Comparison of ENCODE assay signal across 8 cellular contexts in the genomic region with DNA sequence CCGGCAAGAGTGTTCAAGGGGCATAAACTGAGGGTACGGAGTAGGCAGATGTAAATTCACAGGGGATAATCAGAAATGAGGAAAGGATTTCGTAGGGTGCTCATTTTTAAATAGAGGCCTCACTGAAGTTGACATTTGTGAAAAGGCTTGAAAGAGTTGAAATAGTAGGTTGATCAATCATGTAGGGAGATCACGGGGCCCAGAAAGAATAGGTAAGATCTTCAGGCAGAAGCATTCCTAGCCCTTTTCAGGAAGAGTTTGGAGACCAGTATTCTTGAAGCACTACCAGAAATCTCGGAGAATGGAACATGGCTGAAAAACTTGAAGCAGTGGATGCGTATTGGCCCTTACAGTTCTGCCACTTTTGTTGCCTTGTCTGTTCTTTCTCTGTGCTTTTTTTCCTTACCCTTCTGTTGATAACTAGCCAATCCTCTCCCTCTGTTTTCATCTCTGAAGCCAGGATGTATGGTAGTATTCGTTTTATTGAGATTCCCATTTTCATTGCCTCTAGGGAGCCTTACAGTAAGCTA. TPM values are rescaled to one million over a fixed set of nuclear protein-coding genes. Genes with fewer than 3 reads are reported as not detected.
DNase-seq lines count a peak whose midpoint lies in the region; ATAC-seq and TF ChIP-seq lines count a peak whose summit lies in the region.

No MANE protein-coding gene starts in this region.

- peak overlapping the region; percentile 94 for H3K27ac Mint-ChIP-seq in dendritic cell treated with granulocyte-macrophage colony-stimulating factor and Interleukin-4, amounts not matched to agents 40 ng/mL and 50 ng/mL, for 4 days
- peak overlapping the region; percentile 6 for H3K27ac Mint-ChIP-seq in neural crest cell (ENCODE audit: unreplicated experiment)

- H3K9me3 ChIP-seq in GM23248 (ENCODE audit: low read depth) (no peaks in the 10 kb centered on the region), MM.1S (replicated peaks; ENCODE audit: insufficient read depth, low read length) (no peaks in the 10 kb centered on the region)

- H3F3A ChIP-seq in GM23248 (ENCODE audit: insufficient read depth) (peaks cover 21% of the 10 kb centered on the region), MM.1S (ENCODE audit: insufficient read depth, low read length) (0 out of 2 replicates have a peak, but pooled peaks cover 6% of the 10 kb centered on the region)

- H3K9ac ChIP-seq in GM23248 (peak overlapping the region; percentile 99), MM.1S (ENCODE audit: low read length) (peak overlapping the region; percentile 44; the same call in 1 of the 2 replicates)

- intact Hi-C loops in dendritic cell treated with granulocyte-macrophage colony-stimulating factor and Interleukin-4, amounts not matched to agents 40 ng/mL and 50 ng/mL, for 4 days (cut with micrococcal nuclease): loop anchor here (2.0 to 5.0 kb wide), 4 partner anchors 146 to 794 kb away; a partner anchor contains a TSS

- H3K9me3 Mint-ChIP-seq in dendritic cell treated with granulocyte-macrophage colony-stimulating factor and Interleukin-4, amounts not matched to agents 40 ng/mL and 50 ng/mL, for 4 days: no peaks in the 10 kb centered on the region
- peaks cover 3% of the 10 kb centered on the region for H3K9me3 Mint-ChIP-seq in neural crest cell

- H3K4me2 ChIP-seq in GM23248 (ENCODE audit: unreplicated experiment) (peak overlapping the region; percentile 91), MM.1S (ENCODE audit: low read depth, low read length) (peak overlapping the region; percentile 87)

- WGBS in GM23248 (ENCODE audit: low coverage in 1 of 2, low lambda C conversion rate in 2 of 2, missing lambda C conversion rate in 2 of 2), 2 experiments: 8 to 9% methylated on average over 7 of the region's 7 CpGs

- H4K20me1 ChIP-seq in GM23248 (ENCODE audit: insufficient read depth) (no peaks in the 10 kb centered on the region), MM.1S (ENCODE audit: insufficient read depth, low read length) (no peaks in the 10 kb centered on the region)

- peaks cover 25% of the 10 kb centered on the region for H3K4me1 ChIP-seq in GM23248 (ENCODE audit: insufficient read depth)
- H3K4me1 ChIP-seq in MM.1S (ENCODE audit: low read length): peaks cover 13% of the 10 kb centered on the region

- peaks cover 33% of the 10 kb centered on the region for H3K4me1 Mint-ChIP-seq in dendritic cell treated with granulocyte-macrophage colony-stimulating factor and Interleukin-4, amounts not matched to agents 40 ng/mL and 50 ng/mL, for 4 days (ENCODE audit: low read depth)
- peaks cover 22% of the 10 kb centered on the region for H3K4me1 Mint-ChIP-seq in neural crest cell

- in situ Hi-C loops in GM23248 (cut with MboI): no loop called here

- H3K36me3 Mint-ChIP-seq in dendritic cell treated with granulocyte-macrophage colony-stimulating factor and Interleukin-4, amounts not matched to agents 40 ng/mL and 50 ng/mL, for 4 days (ENCODE audit: low read depth): peaks cover 44% of the 10 kb centered on the region
- peaks cover 3% of the 10 kb centered on the region for H3K36me3 Mint-ChIP-seq in neural crest cell (ENCODE audit: low read depth)

- DNase-seq in GM23248: peak; percentile 43
- no peak for DNase-seq in MM.1S
- DNase-seq in neural crest cell (ENCODE audit: low read depth, low spot score): no peak
- DNase-seq in globus pallidus (ENCODE audit: low spot score): no peak
- no peak for DNase-seq in glomerular visceral epithelial cell (ENCODE audit: extremely low spot score)
- DNase-seq in COR-L47 (lab: John Stamatoyannopoulos, UW): no peak

- H3K27ac ChIP-seq in GM23248 (peak overlapping the region; percentile 96), MM.1S (ENCODE audit: low read length) (peak overlapping the region; percentile 89; the same call in 1 of the 2 replicates)

- H3K79me2 ChIP-seq in GM23248 (ENCODE audit: insufficient read depth) (peaks cover 36% of the 10 kb centered on the region), MM.1S (ENCODE audit: low read length) (peaks cover 43% of the 10 kb centered on the region)

- peak overlapping the region; percentile 98 for H3K4me3 ChIP-seq in GM23248
- H3K4me3 ChIP-seq in MM.1S (ENCODE audit: low read length): peak overlapping the region; percentile 86

- H3K36me3 ChIP-seq in GM23248 (ENCODE audit: low read depth) (peaks cover 24% of the 10 kb centered on the region), MM.1S (replicated peaks; ENCODE audit: insufficient read depth, low read length) (peaks cover 16% of the 10 kb centered on the region)

- TF ChIP-seq CTCF in MM.1S (IDR thresholded peaks at IDR 0.05; ENCODE audit: low read length) (no peak), neural crest cell (conservative IDR thresholded peaks at IDR 0.05) (no peak)

- H3K9me2 ChIP-seq in GM23248 (ENCODE audit: insufficient read depth) (no peaks in the 10 kb centered on the region), MM.1S (replicated peaks; ENCODE audit: insufficient read depth, low read length) (no peaks in the 10 kb centered on the region)

- peaks cover 3% of the 10 kb centered on the region for H3K27me3 Mint-ChIP-seq in dendritic cell treated with granulocyte-macrophage colony-stimulating factor and Interleukin-4, amounts not matched to agents 40 ng/mL and 50 ng/mL, for 4 days
- no peaks in the 10 kb centered on the region for H3K27me3 Mint-ChIP-seq in neural crest cell (ENCODE audit: low read depth)

- peak overlapping the region; percentile 97 for H3K4me3 Mint-ChIP-seq in dendritic cell treated with granulocyte-macrophage colony-stimulating factor and Interleukin-4, amounts not matched to agents 40 ng/mL and 50 ng/mL, for 4 days
- H3K4me3 Mint-ChIP-seq in neural crest cell: peak overlapping the region; percentile 90

- ATAC-seq in GM18498 (IDR thresholded peaks at IDR 0.05; ENCODE audit: unreplicated experiment): peak; percentile 16

- H2AFZ ChIP-seq in GM23248 (peak overlapping the region; percentile 99), MM.1S (ENCODE audit: low read length) (peak overlapping the region; percentile 89)

- H3K27me3 ChIP-seq in GM23248 (replicated peaks; ENCODE audit: insufficient read depth): no peaks in the 10 kb centered on the region
- H3K27me3 ChIP-seq in MM.1S (replicated peaks; ENCODE audit: insufficient read depth, low read length): no peaks in the 10 kb centered on the region

RNA-seq across cellular contexts. Expression of a gene that starts 0.5 kb away (rescaled TPM):
- 37.7 and 69.7 TPM in 2 replicates for total RNA-seq in GM23248 (2014; rRNA removed; shearing (Covaris generic))
- polyA plus RNA-seq in GM23248 (2016; fragmentation: Nextera tagmentation; extraction: Ambion mirVana): 54.3 and 60.2 TPM in 2 replicates
- total RNA-seq in neural crest cell: 36.9 and 38.3 TPM in 2 replicates
